Comparison of ENCODE assay signal across 18 cellular contexts in genomic region chr1:209741889-209742288, GRCh38.
DNase-seq lines count a peak whose midpoint lies in the region; ATAC-seq lines count a peak whose summit lies in the region.
"Had no signal": no experiment of that assay in that cellular context is flagged by ENCODE, and none has a peak within 500 bp of the region (broad histone marks: within the 10 kb centered on the region; RNA-seq: fewer than 3 reads in every experiment).

No MANE protein-coding gene starts in this region.

- no peak for DNase-seq in stimulated activated naive CD8-positive, alpha-beta T cell treated with anti-CD3 and anti-CD28 coated beads, Interleukin-15, Interleukin-2, amounts not matched to agents 100 U/mL and 50 U/mL, for 24 hours
- no peak for DNase-seq in DMS153 treated with DMSO at 0.1 percent for 48 hours (lab: John Stamatoyannopoulos, UW; ENCODE audit: unreplicated experiment)
- DNase-seq: activated CD8-positive, alpha-beta memory T cell treated with anti-CD3 and anti-CD28 coated beads for 24 hours; hippocampal formation; naive thymus-derived CD8-positive, alpha-beta T cell; NCI-H1092; NCI-H345; retina; stimulated activated CD4-positive, alpha-beta T cell treated with anti-CD3 and anti-CD28 coated beads, Interleukin-4, amount 100 ng/mL, for 1 hour had no signal

- no peaks in the 10 kb centered on the region for H3K9me3 Mint-ChIP-seq in stimulated activated naive CD8-positive, alpha-beta T cell treated with anti-CD3 and anti-CD28 coated beads, Interleukin-15, Interleukin-2, amounts not matched to agents 100 ng/mL and 50 ng/mL, for 24 hours
- H3K9me3 Mint-ChIP-seq: naive thymus-derived CD8-positive, alpha-beta T cell had no signal

- H3K9ac ChIP-seq in duodenal mucosa (ENCODE audit: low read depth in 1 of 2, low read length in 2 of 2): no peak overlapping the region

- H3K4me1 ChIP-seq in duodenal mucosa (ENCODE audit: control insufficient read depth in 1 of 2, insufficient read depth in 2 of 2, low read length in 2 of 2): peaks cover 14 to 25% of the 10 kb centered on the region in 2 donors
- peaks cover 0 to 12% of the 10 kb centered on the region in 2 donors for H3K4me1 ChIP-seq in muscle layer of duodenum (ENCODE audit: control insufficient read depth in 1 of 2, insufficient read depth in 2 of 2, low read length in 2 of 2)

- H3K27me3 Mint-ChIP-seq in stimulated activated naive CD8-positive, alpha-beta T cell treated with anti-CD3 and anti-CD28 coated beads, Interleukin-15, Interleukin-2, amounts not matched to agents 100 ng/mL and 50 ng/mL, for 24 hours: no peaks in the 10 kb centered on the region
- H3K27me3 Mint-ChIP-seq: naive thymus-derived CD8-positive, alpha-beta T cell had no signal

- H3K36me3 Mint-ChIP-seq in stimulated activated naive CD8-positive, alpha-beta T cell treated with anti-CD3 and anti-CD28 coated beads, Interleukin-15, Interleukin-2, amounts not matched to agents 100 ng/mL and 50 ng/mL, for 24 hours (ENCODE audit: low read depth): no peaks in the 10 kb centered on the region
- H3K36me3 Mint-ChIP-seq: naive thymus-derived CD8-positive, alpha-beta T cell had no signal

- H3K27ac Mint-ChIP-seq in stimulated activated naive CD8-positive, alpha-beta T cell treated with anti-CD3 and anti-CD28 coated beads, Interleukin-15, Interleukin-2, amounts not matched to agents 100 ng/mL and 50 ng/mL, for 24 hours: peak overlapping the region; percentile 6

- peak overlapping the region; percentile 34 to 48 for H3K4me3 ChIP-seq in duodenal mucosa (ENCODE audit: low read depth in 1 of 2, low read length in 2 of 2)
- H3K4me3 ChIP-seq in muscle layer of duodenum (ENCODE audit: low read depth in 1 of 2, low read length in 2 of 2): no peak overlapping the region
- H3K4me3 ChIP-seq: SJSA1 had no signal

- no peak overlapping the region for H3K4me3 Mint-ChIP-seq in stimulated activated naive CD8-positive, alpha-beta T cell treated with anti-CD3 and anti-CD28 coated beads, Interleukin-15, Interleukin-2, amounts not matched to agents 100 ng/mL and 50 ng/mL, for 24 hours
- H3K4me3 Mint-ChIP-seq: IgD-negative memory B cell; naive thymus-derived CD8-positive, alpha-beta T cell had no signal

- H3K27ac ChIP-seq in duodenal mucosa (ENCODE audit: low read depth, low read length) (no peak overlapping the region), muscle layer of duodenum (ENCODE audit: low read length) (peak overlapping the region; percentile 55)
- H3K27ac ChIP-seq: epithelial cell of prostate, SJSA1 had no signal

- H3K36me3 ChIP-seq in duodenal mucosa (ENCODE audit: control insufficient read depth in 1 of 2, insufficient read depth in 2 of 2, low read length in 2 of 2) (no peaks in the 10 kb centered on the region), muscle layer of duodenum (ENCODE audit: control insufficient read depth in 1 of 2, insufficient read depth in 2 of 2, low read length in 2 of 2) (no peaks in the 10 kb centered on the region)
- H3K36me3 ChIP-seq: SJSA1 had no signal

- H3K27me3 ChIP-seq in duodenal mucosa (ENCODE audit: control insufficient read depth in 1 of 2, insufficient read depth in 2 of 2, low read length in 2 of 2) (no peaks in the 10 kb centered on the region), muscle layer of duodenum (ENCODE audit: low read depth, low read length) (no peaks in the 10 kb centered on the region)
- H3K27me3 ChIP-seq: SJSA1 had no signal

- H3K4me1 Mint-ChIP-seq in stimulated activated naive CD8-positive, alpha-beta T cell treated with anti-CD3 and anti-CD28 coated beads, Interleukin-15, Interleukin-2, amounts not matched to agents 100 ng/mL and 50 ng/mL, for 24 hours (ENCODE audit: low read depth): peaks cover 37% of the 10 kb centered on the region

- H3K9me3 ChIP-seq in duodenal mucosa (ENCODE audit: control insufficient read depth in 1 of 2, low read length in 2 of 2) (no peaks in the 10 kb centered on the region), muscle layer of duodenum (ENCODE audit: control insufficient read depth in 1 of 2, low read length in 2 of 2) (no peaks in the 10 kb centered on the region)
- H3K9me3 ChIP-seq: SJSA1 had no signal

- no peak for ATAC-seq in stimulated activated naive CD8-positive, alpha-beta T cell treated with anti-CD3 and anti-CD28 coated beads, Interleukin-15, Interleukin-2, amounts not matched to agents 100 U/mL and 50 U/mL, for 24 hours
- ATAC-seq in HG02981 (IDR thresholded peaks at IDR 0.05; ENCODE audit: unreplicated experiment): no peak
- no peak for ATAC-seq in HG03457 (IDR thresholded peaks at IDR 0.05; ENCODE audit: unreplicated experiment)
- ATAC-seq in GM21786 (IDR thresholded peaks at IDR 0.05; ENCODE audit: unreplicated experiment): no peak
- ATAC-seq: naive thymus-derived CD8-positive, alpha-beta T cell had no signal

Comparison
In these comparisons a context has a peak if more than half of its experiments do, and no peak if none do; other contexts are left out.
1. H3K4me3 ChIP-seq: peak in duodenal mucosa (2 of 2); none in muscle layer of duodenum (0 of 2).